In genomic region chr1:109478806-109479205, GRCh38 we compare ENCODE assay signal across 1 cellular context.
A peak's percentile ranks its signal among the peaks of the same experiment; 100 is the strongest.
TF ChIP-seq lines count a peak whose summit lies in the region.

No MANE protein-coding gene starts in this region.

TF ChIP-seq in K562, 482 proteins besides CTCF, POLR2A, EP300 and RAD21 (continued from another document and continues in another):
- 0 out of 4 replicates have a peak, but pooled peaks of 1 of the 2 experiments have one; percentile 38 for TF ChIP-seq MLX (CRISPR knock-in tag; conservative IDR thresholded peaks at IDR 0.05)
- TF ChIP-seq ZNF395 (CRISPR knock-in tag; IDR thresholded peaks at IDR 0.05), result no peak
- 0 out of 2 replicates have a peak, but pooled peaks have one; percentile 26 for TF ChIP-seq GABPB1 (CRISPR knock-in tag; IDR thresholded peaks at IDR 0.05)
- TF ChIP-seq E2F1 (CRISPR knock-in tag; IDR thresholded peaks at IDR 0.05), result no peak
- TF ChIP-seq MCM2 (IDR thresholded peaks at IDR 0.05; ENCODE audit: low read depth), result no peak
- TF ChIP-seq ZFPM2 (CRISPR knock-in tag; IDR thresholded peaks at IDR 0.05), result no peak
- TF ChIP-seq PCBP2 (IDR thresholded peaks at IDR 0.05; ENCODE audit: low read depth, low read length, poor library complexity, severe bottlenecking), result no peak
- TF ChIP-seq ESRRA (IDR thresholded peaks at IDR 0.05; ENCODE audit: borderline replicate concordance, low read depth), result no peak
- no peak for TF ChIP-seq ZBTB7A (IDR thresholded peaks at IDR 0.05; ENCODE audit: borderline replicate concordance, control insufficient read depth, low read depth, low read length)
- no peak for TF ChIP-seq ZNF184 (CRISPR knock-in tag; IDR thresholded peaks at IDR 0.05)
- TF ChIP-seq ZNF592 (IDR thresholded peaks at IDR 0.05), result no peak
- no peak for TF ChIP-seq HOXB6 (CRISPR knock-in tag; IDR thresholded peaks at IDR 0.05; ENCODE audit: borderline replicate concordance)
- TF ChIP-seq EWSR1 (IDR thresholded peaks at IDR 0.05; ENCODE audit: borderline replicate concordance, low read depth, partially characterized antibody), result no peak
- TF ChIP-seq EHMT2 (IDR thresholded peaks at IDR 0.05), result peak; percentile 96
- no peak for TF ChIP-seq GTF2B (IDR thresholded peaks at IDR 0.05; ENCODE audit: extremely low read depth, insufficient read length)
- TF ChIP-seq PTTG1 (tag; IDR thresholded peaks at IDR 0.05; ENCODE audit: low read depth), result no peak
- TF ChIP-seq RNF219 (CRISPR knock-in tag; IDR thresholded peaks at IDR 0.05), result no peak
- TF ChIP-seq CREM (IDR thresholded peaks at IDR 0.05; ENCODE audit: low read depth), result 0 out of 2 replicates have a peak, but pooled peaks have one; percentile 40
- TF ChIP-seq ZNF583 (CRISPR knock-in tag; IDR thresholded peaks at IDR 0.05), result no peak
- no peak for TF ChIP-seq ZNF274 (IDR thresholded peaks at IDR 0.05; ENCODE audit: borderline replicate concordance, low read depth, low read length)
- TF ChIP-seq C11orf30 (IDR thresholded peaks at IDR 0.05; ENCODE audit: low read depth), result no peak
- TF ChIP-seq PCBP1 (IDR thresholded peaks at IDR 0.05; ENCODE audit: low read depth, low read length, poor library complexity, severe bottlenecking), result no peak
- no peak for TF ChIP-seq ZNF766 (CRISPR knock-in tag; conservative IDR thresholded peaks at IDR 0.05)
- no peak for TF ChIP-seq FOXK2 (conservative IDR thresholded peaks at IDR 0.05 in 1 of 2, IDR thresholded peaks at IDR 0.05 in 1 of 2; ENCODE audit: low read depth in 2 of 2)
- peak; percentile 44; the same call in 1 of the 2 replicates for TF ChIP-seq HDAC2 (IDR thresholded peaks at IDR 0.05)
- TF ChIP-seq BRF1 (IDR thresholded peaks at IDR 0.05; ENCODE audit: borderline replicate concordance, extremely low read depth, insufficient read length), result no peak
- TF ChIP-seq MXI1 (IDR thresholded peaks at IDR 0.05; ENCODE audit: low read depth, low read length), result no peak
- no peak for TF ChIP-seq ZNF57 (CRISPR knock-in tag; IDR thresholded peaks at IDR 0.05)
- no peak for TF ChIP-seq CBX1 (IDR thresholded peaks at IDR 0.05; ENCODE audit: low read depth)
- no peak for TF ChIP-seq ZNF263 (CRISPR knock-in tag; IDR thresholded peaks at IDR 0.05; ENCODE audit: borderline replicate concordance)
- TF ChIP-seq ZNF740 (CRISPR knock-in tag; IDR thresholded peaks at IDR 0.05), result no peak
- TF ChIP-seq ZNF740 (tag; IDR thresholded peaks at IDR 0.05), result no peak
- no peak for TF ChIP-seq RBM34 (IDR thresholded peaks at IDR 0.05; ENCODE audit: borderline replicate concordance, insufficient read depth, low read length)
- TF ChIP-seq ILK (tag; IDR thresholded peaks at IDR 0.05; ENCODE audit: borderline replicate concordance, low read depth), result no peak
- TF ChIP-seq ZNF224 (CRISPR knock-in tag; IDR thresholded peaks at IDR 0.05), result 0 out of 2 replicates have a peak, but pooled peaks have one; percentile 63
- TF ChIP-seq TCF3 (CRISPR knock-in tag; IDR thresholded peaks at IDR 0.05), result no peak
- TF ChIP-seq BRF2 (IDR thresholded peaks at IDR 0.05; ENCODE audit: borderline replicate concordance, insufficient read depth, insufficient read length), result no peak
- TF ChIP-seq CCAR2 (IDR thresholded peaks at IDR 0.05; ENCODE audit: low read depth, low read length), result no peak
- no peak for TF ChIP-seq SMAD2 (IDR thresholded peaks at IDR 0.05; ENCODE audit: low read depth, low read length)
- TF ChIP-seq TGIF2 (CRISPR knock-in tag; IDR thresholded peaks at IDR 0.05), result no peak
- no peak for TF ChIP-seq NR4A1 (CRISPR knock-in tag; IDR thresholded peaks at IDR 0.05)
- no peak for TF ChIP-seq NR4A1 (tag; IDR thresholded peaks at IDR 0.05)
- TF ChIP-seq POLR3A (IDR thresholded peaks at IDR 0.05; ENCODE audit: borderline replicate concordance, extremely low read depth, insufficient read depth, insufficient read length), result no peak
- no peak for TF ChIP-seq TFAM (CRISPR knock-in tag; conservative IDR thresholded peaks at IDR 0.05)
- TF ChIP-seq SAP30 (IDR thresholded peaks at IDR 0.05; ENCODE audit: borderline replicate concordance, insufficient read depth, low read depth, low read length, poor library complexity, severe bottlenecking), result peak; percentile 50
- TF ChIP-seq BCLAF1 (IDR thresholded peaks at IDR 0.05; ENCODE audit: borderline replicate concordance in 1 of 2, control insufficient read depth in 1 of 2, low read depth in 2 of 2, low read length in 1 of 2), result no peak
- TF ChIP-seq LCOR (CRISPR knock-in tag; IDR thresholded peaks at IDR 0.05), result no peak
- TF ChIP-seq ZKSCAN3 (CRISPR knock-in tag; IDR thresholded peaks at IDR 0.05), result no peak
- peak in 1 of 2 experiments; percentile 66; a peak in 2 of 4 replicates for TF ChIP-seq HDAC1 (IDR thresholded peaks at IDR 0.05)
- no peak for TF ChIP-seq TEAD4 (IDR thresholded peaks at IDR 0.05; ENCODE audit: low read length)
- TF ChIP-seq TEAD4 (CRISPR knock-in tag; IDR thresholded peaks at IDR 0.05; ENCODE audit: borderline replicate concordance), result no peak
- no peak for TF ChIP-seq DDX20 (tag; IDR thresholded peaks at IDR 0.05; ENCODE audit: low read depth)
